Comparison of ENCODE assay signal across 15 cellular contexts in genomic region chr17:48644910-48645557, GRCh38. TPM values are rescaled to one million over a fixed set of nuclear protein-coding genes. Genes with fewer than 3 reads are reported as not detected.
A peak's percentile ranks its signal among the peaks of the same experiment; 100 is the strongest.
DNase-seq lines count a peak whose midpoint lies in the region; ATAC-seq and TF ChIP-seq lines count a peak whose summit lies in the region.
"Had no signal": no experiment of that assay in that cellular context is flagged by ENCODE, and none has a peak within 500 bp of the region (broad histone marks: within the 10 kb centered on the region; RNA-seq: fewer than 3 reads in every experiment).

No MANE protein-coding gene starts in this region.

- intact Hi-C loops in CD4-positive, alpha-beta memory T cell (cut with micrococcal nuclease), result no loop called here
- intact Hi-C loops in Right ventricle myocardium inferior (cut with DNase I), result no loop called here

- no peaks in the 10 kb centered on the region for H3K36me3 ChIP-seq in CD4-positive, alpha-beta memory T cell (ENCODE audit: insufficient read depth, low read length)
- H3K36me3 ChIP-seq in HUES6 (ENCODE audit: control insufficient read depth, insufficient read depth, low read length) (no peaks in the 10 kb centered on the region), H7 (replicated peaks; ENCODE audit: control insufficient read depth, insufficient read depth, low read length) (no peaks in the 10 kb centered on the region)
- H3K36me3 ChIP-seq: BE2C had no signal

- no peak for ATAC-seq in Right ventricle myocardium inferior

- H3K4me3 Mint-ChIP-seq in CD4-positive, alpha-beta memory T cell, result peak overlapping the region in 5 of 8 donors; percentile 9 to 73 (median 38)
- peak overlapping the region; percentile 8 for H3K4me3 Mint-ChIP-seq in neural crest cell

- POLR2A ChIA-PET in CD4-positive, alpha-beta memory T cell (lab: Charles Lee; ENCODE audit: partially characterized antibody), result no interaction called here

- peaks cover 55 to 58% of the 10 kb centered on the region in 2 donors for H3K27me3 Mint-ChIP-seq in CD4-positive, alpha-beta memory T cell
- peaks cover 99% of the 10 kb centered on the region for H3K27me3 Mint-ChIP-seq in neural crest cell (ENCODE audit: low read depth)

- peak overlapping the region; percentile 40 for H3K9ac ChIP-seq in HUES6 (ENCODE audit: low read length)

- peaks cover 14% of the 10 kb centered on the region for H3K4me1 ChIP-seq in CD4-positive, alpha-beta memory T cell (ENCODE audit: insufficient read depth, low read length)
- peaks cover 13% of the 10 kb centered on the region for H3K4me1 ChIP-seq in HUES6 (ENCODE audit: control insufficient read depth, insufficient read depth, low read length)
- H3K4me1 ChIP-seq: BE2C had no signal

- no peak overlapping the region for H3K27ac ChIP-seq in CD4-positive, alpha-beta memory T cell (ENCODE audit: low read depth, low read length)
- no peak overlapping the region for H3K27ac ChIP-seq in HUES6 (ENCODE audit: low read depth, low read length)

- H3K9me3 Mint-ChIP-seq in CD4-positive, alpha-beta memory T cell, result no peaks in the 10 kb centered on the region
- no peaks in the 10 kb centered on the region for H3K9me3 Mint-ChIP-seq in neural crest cell

- H3K4me1 Mint-ChIP-seq in CD4-positive, alpha-beta memory T cell, result peaks cover 8 to 37% (median 19%) of the 10 kb centered on the region in 4 donors
- H3K4me1 Mint-ChIP-seq in neural crest cell, result no peaks in the 10 kb centered on the region

- H3K27ac Mint-ChIP-seq in CD4-positive, alpha-beta memory T cell, result no peak overlapping the region
- H3K27ac Mint-ChIP-seq in neural crest cell (ENCODE audit: unreplicated experiment), result no peak overlapping the region

- H3K4me3 ChIP-seq in CD4-positive, alpha-beta memory T cell (ENCODE audit: low read length in 2 of 2), result no peak overlapping the region
- peak overlapping the region; percentile 54; the same call in 1 of the 2 replicates for H3K4me3 ChIP-seq in HUES6 (ENCODE audit: low read depth, low read length)
- H3K4me3 ChIP-seq in H7 (ENCODE audit: insufficient read depth, low read depth, low read length), result no peak overlapping the region
- H3K4me3 ChIP-seq: lung had no signal

- no peaks in the 10 kb centered on the region for H3K36me3 Mint-ChIP-seq in CD4-positive, alpha-beta memory T cell
- no peaks in the 10 kb centered on the region for H3K36me3 Mint-ChIP-seq in neural crest cell (ENCODE audit: low read depth)

- no peaks in the 10 kb centered on the region for H3K9me3 ChIP-seq in CD4-positive, alpha-beta memory T cell (ENCODE audit: control insufficient read depth in 1 of 2, low read length in 2 of 2)
- no peaks in the 10 kb centered on the region for H3K9me3 ChIP-seq in HUES6 (ENCODE audit: control insufficient read depth, insufficient read depth, low read depth, low read length)
- H3K9me3 ChIP-seq: BE2C had no signal

- peaks cover 39% of the 10 kb centered on the region for H3K27me3 ChIP-seq in CD4-positive, alpha-beta memory T cell (ENCODE audit: insufficient read depth, low read length)
- H3K27me3 ChIP-seq in HUES6 (ENCODE audit: control insufficient read depth, insufficient read depth, low read length) (peaks cover 99% of the 10 kb centered on the region), H7 (ENCODE audit: control insufficient read depth, insufficient read depth, low read length) (peaks cover 97% of the 10 kb centered on the region)

- TF ChIP-seq CTCF in neural crest cell (conservative IDR thresholded peaks at IDR 0.05), result no peak

- no peak for DNase-seq in CD4-positive, alpha-beta memory T cell
- DNase-seq in epidermal melanocyte (ENCODE audit: insufficient read length, low spot score) (peak; percentile 11), neural crest cell (ENCODE audit: low read depth, low spot score) (no peak), NCI-H446 (lab: John Stamatoyannopoulos, UW) (no peak), Right ventricle myocardium inferior (ENCODE audit: missing footprints) (no peak), H7 (no peak), GDM1 (lab: John Stamatoyannopoulos, UW) (no peak)
- DNase-seq: activated CD4-positive, CD25-positive, alpha-beta regulatory T cell; activated effector memory CD4-positive, alpha-beta T cell treated with anti-CD3 and anti-CD28 coated beads, Interleukin-2, amount 50 U/mL, for 16 hours; BE2C; NCI-H1436; T-helper 1 cell had no signal

- CTCF ChIA-PET in CD4-positive, alpha-beta memory T cell (lab: Charles Lee; ENCODE audit: partially characterized antibody), result interaction anchor here (1.8 kb wide), 1 partner anchor 9 kb away, joined by 5 read pairs; no protein-coding TSS in a partner anchor

RNA-seq across cellular contexts. Expression of gene HOXB9, which starts 18.9 kb away (rescaled TPM):
- total RNA-seq in CD4-positive, alpha-beta memory T cell, result not detected
- polyA plus RNA-seq in CD4-positive, alpha-beta memory T cell, result not detected
- total RNA-seq in neural crest cell (84.1 and 89.8 TPM in 2 replicates), Right ventricle myocardium inferior (not detected)
- total RNA-seq in H7 (2014; rRNA removed; shearing (Covaris generic)), result 0.04 TPM in 1 of 2 replicates, not detected in the other
- total RNA-seq: temporal lobe had no signal
- polyA plus RNA-seq: lung had no signal

RNA-seq across cellular contexts. Expression of gene HOXB8, which starts 29.9 kb away (rescaled TPM):
- not detected for total RNA-seq in CD4-positive, alpha-beta memory T cell
- polyA plus RNA-seq in CD4-positive, alpha-beta memory T cell, result not detected
- total RNA-seq in neural crest cell (19.7 and 22.9 TPM in 2 replicates), Right ventricle myocardium inferior (not detected)
- total RNA-seq in H7 (2014; rRNA removed; shearing (Covaris generic)), result not detected in 2 replicates

RNA-seq across cellular contexts. Expression of gene HOXB7, which starts 34.2 kb away (rescaled TPM):
- under 1 TPM in 1 of 2 experiments, not detected in 1; 0.25 TPM for total RNA-seq in CD4-positive, alpha-beta memory T cell
- polyA plus RNA-seq in CD4-positive, alpha-beta memory T cell, result 1 to 10 TPM in 1 of 2 donors, under 1 TPM in 1; 0.23 to 1.3 TPM
- total RNA-seq in neural crest cell (8.5 and 11.4 TPM in 2 replicates), Right ventricle myocardium inferior (0.41 TPM)
- 0.45 TPM in 1 of 2 replicates, not detected in the other for total RNA-seq in H7 (2014; rRNA removed; shearing (Covaris generic))
- total RNA-seq: temporal lobe had no signal

RNA-seq across cellular contexts. Expression of gene HOXB6, which starts 40.2 kb away (rescaled TPM):
- total RNA-seq in CD4-positive, alpha-beta memory T cell, result under 1 TPM in 1 of 2 experiments, not detected in 1; 0.38 TPM
- polyA plus RNA-seq in CD4-positive, alpha-beta memory T cell, result not detected
- total RNA-seq in neural crest cell (9.6 and 11.5 TPM in 2 replicates), Right ventricle myocardium inferior (0.57 TPM)
- not detected in 2 replicates for total RNA-seq in H7 (2014; rRNA removed; shearing (Covaris generic))
- total RNA-seq: temporal lobe had no signal

RNA-seq across cellular contexts. Expression of gene HOXB5, which starts 51.5 kb away (rescaled TPM):
- total RNA-seq in CD4-positive, alpha-beta memory T cell, result not detected
- polyA plus RNA-seq in CD4-positive, alpha-beta memory T cell, result not detected
- total RNA-seq in neural crest cell (2.3 and 2.6 TPM in 2 replicates), Right ventricle myocardium inferior (not detected)
- total RNA-seq in H7 (2014; rRNA removed; shearing (Covaris generic)), result not detected in 2 replicates
- total RNA-seq: temporal lobe had no signal

Comparison
In these comparisons a context has a peak if more than half of its experiments do, and no peak if none do; other contexts are left out.
1. RNA of gene HOXB9, which starts 18.9 kb away (total RNA-seq): 84.1 to 89.8 TPM in neural crest cell; not detected in Right ventricle myocardium inferior (single experiment), not detected in CD4-positive, alpha-beta memory T cell and 0.04 TPM in H7; every median in the first group is over 10 times any median in the second.
2. RNA of gene HOXB8, which starts 29.9 kb away (total RNA-seq): 19.7 to 22.9 TPM in neural crest cell; not detected in CD4-positive, alpha-beta memory T cell, not detected in Right ventricle myocardium inferior (single experiment) and not detected in H7; every median in the first group is over 10 times any median in the second.